Comparison of ENCODE assay signal across 7 cellular contexts in genomic region chr19:1503089-1503924, GRCh38. TPM values are rescaled to one million over a fixed set of nuclear protein-coding genes. Genes with fewer than 3 reads are reported as not detected.
DNase-seq lines count a peak whose midpoint lies in the region; ATAC-seq, FAIRE-seq and TF ChIP-seq lines count a peak whose summit lies in the region.

No MANE protein-coding gene starts in this region.

- peak overlapping the region; percentile 19; the same call in 1 of the 2 replicates for H3K27ac ChIP-seq in Panc1 (ENCODE audit: low read length)

- no peak for TF ChIP-seq POLR2A in GM12892 (IDR thresholded peaks at IDR 0.05; ENCODE audit: low read depth, low read length)

- in situ Hi-C loops in Panc1 (cut with HindIII; ENCODE audit: low pct_unique_long_range_greater_than_20kb, low sequenced_read_pairs) = no loop called here

- TF ChIP-seq CTCF in Panc1 (IDR thresholded peaks at IDR 0.05) = peak; percentile 90

- FAIRE-seq in GM12892 (lab: Jason Lieb, UNC) = peak; percentile 21

- H3K4me3 ChIP-seq in Panc1 (ENCODE audit: low read depth in 2 of 2, low read length in 2 of 2) (peak overlapping the region in 1 of 2 experiments; percentile 23; a peak in 2 of 4 replicates), skeletal muscle cell (ENCODE audit: low read depth, low read length) (peak overlapping the region; percentile 7)

- intact Hi-C loops in Panc1 (cut with micrococcal nuclease; ENCODE audit: unreplicated experiment) (no loop called here), Right ventricle myocardium superior (cut with DNase I) (no loop called here)

- no peaks in the 10 kb centered on the region for H3K36me3 ChIP-seq in Panc1 (ENCODE audit: control insufficient read depth, insufficient read depth, low read length)

- CTCF ChIA-PET in Panc1 (lab: Charles Lee) = interaction anchor here (0.7 kb wide), 1 partner anchor 317 kb away, joined by 4 read pairs; no protein-coding TSS in a partner anchor

- no TSS peak for BruUV-seq in Panc1 (replicated peaks; lab: Mats Ljungman, UMichigan)

- H3K9me3 ChIP-seq in Panc1 (ENCODE audit: control insufficient read depth, insufficient read depth, low read depth, low read length) = no peaks in the 10 kb centered on the region

- POLR2A ChIA-PET in Panc1 (lab: Charles Lee) = no interaction called here

- H3K4me1 ChIP-seq in Panc1 (ENCODE audit: control insufficient read depth, insufficient read depth, low read length) = no peaks in the 10 kb centered on the region

- ATAC-seq in Panc1 (peak; percentile 55), Right ventricle myocardium superior (ENCODE audit: poor library complexity) (peak; percentile 7), HG03025 (IDR thresholded peaks at IDR 0.05; ENCODE audit: low FRiP score, unreplicated experiment) (no peak)

- DNase-seq in GM12892 (ENCODE audit: insufficient read length) (peak; percentile 67), Panc1 (ENCODE audit: low read depth, low spot score) (no peak), Right ventricle myocardium superior (peak; percentile 72), skeletal muscle cell (ENCODE audit: low read depth) (no peak), NCI-H1694 (lab: John Stamatoyannopoulos, UW) (no peak)
- DNase-seq in activated effector memory CD4-positive, alpha-beta T cell treated with Interleukin-2 at 50 U/mL for 16 hours = peak; percentile 44

- H3K27me3 ChIP-seq in Panc1 (ENCODE audit: control insufficient read depth, insufficient read depth, low read length) = no peaks in the 10 kb centered on the region

RNA-seq across cellular contexts. Expression of gene ADAMTSL5, which starts 9.5 kb away (rescaled TPM):
- polyA plus RNA-seq in GM12892 (2012; ENCODE audit: missing spikeins) = 0.23 TPM
- total RNA-seq in Panc1 (2021; ENCODE audit: unreplicated experiment) (20.6 TPM), Right ventricle myocardium superior (22.5 TPM)
- polyA plus RNA-seq in Panc1 (2012; ENCODE audit: insufficient read length) = 36.6 TPM

RNA-seq across cellular contexts. Expression of gene REEP6, which starts 12.3 kb away (rescaled TPM):
- 0.45 TPM for polyA plus RNA-seq in GM12892 (2012; ENCODE audit: missing spikeins)
- total RNA-seq in Panc1 (2021; ENCODE audit: unreplicated experiment) (9.2 TPM), Right ventricle myocardium superior (1.1 TPM)
- 15.8 TPM for polyA plus RNA-seq in Panc1 (2012; ENCODE audit: insufficient read length)

RNA-seq across cellular contexts. Expression of gene PCSK4, which starts 13.2 kb away (rescaled TPM):
- 1.00 TPM for polyA plus RNA-seq in GM12892 (2012; ENCODE audit: missing spikeins)
- total RNA-seq in Panc1 (2021; ENCODE audit: unreplicated experiment) = 9.9 TPM
- polyA plus RNA-seq in Panc1 (2012; ENCODE audit: insufficient read length) = 13.5 TPM
- total RNA-seq in Right ventricle myocardium superior = 1.4 TPM

RNA-seq across cellular contexts. Expression of gene PLK5, which starts 20.6 kb away (rescaled TPM):
- polyA plus RNA-seq in GM12892 (2012; ENCODE audit: missing spikeins) = not detected
- total RNA-seq in Panc1 (2021; ENCODE audit: unreplicated experiment) (not detected), Right ventricle myocardium superior (not detected)
- polyA plus RNA-seq in Panc1 (2012; ENCODE audit: insufficient read length) = not detected

RNA-seq across cellular contexts. Expression of gene C19orf25, which starts 24.3 kb away (rescaled TPM):
- polyA plus RNA-seq in GM12892 (2012; ENCODE audit: missing spikeins) = 11.2 TPM
- total RNA-seq in Panc1 (2021; ENCODE audit: unreplicated experiment) (34.7 TPM), Right ventricle myocardium superior (18.3 TPM)
- 31.1 TPM for polyA plus RNA-seq in Panc1 (2012; ENCODE audit: insufficient read length)

Comparison
In these comparisons a context has a peak if more than half of its experiments do, and no peak if none do; other contexts are left out.
1. DNase-seq: peak in GM12892 (single experiment), activated effector memory CD4-positive, alpha-beta T cell treated with Interleukin-2 at 50 U/mL for 16 hours (single experiment) and Right ventricle myocardium superior (single experiment); none in Panc1 (single experiment), skeletal muscle cell (single experiment) and NCI-H1694 (single experiment).